Comparison of ENCODE assay signal across 8 cellular contexts in genomic region chr2:8003462-8004075, GRCh38.
DNase-seq lines count a peak whose midpoint lies in the region; ATAC-seq and TF ChIP-seq lines count a peak whose summit lies in the region.

No MANE protein-coding gene starts in this region.

- no peak overlapping the region for H3K4me2 ChIP-seq in neuronal stem cell (ENCODE audit: insufficient read depth, low read length, poor library complexity, severe bottlenecking)

- no peak overlapping the region for H3K9ac ChIP-seq in neuronal stem cell (ENCODE audit: low read depth, low read length, poor library complexity)

- H4K91ac ChIP-seq in neuronal stem cell (ENCODE audit: low read depth, low read length, poor library complexity): peak overlapping the region; percentile 5

- no peak overlapping the region for H3K4ac ChIP-seq in neuronal stem cell (ENCODE audit: low read length)

- no peaks in the 10 kb centered on the region for H3K4me1 ChIP-seq in neuronal stem cell (ENCODE audit: control insufficient read depth in 2 of 2, insufficient read depth in 1 of 2, low read depth in 1 of 2, low read length in 2 of 2)

- no peak overlapping the region for H3K27ac ChIP-seq in neuronal stem cell (replicated peaks; ENCODE audit: low read length)

- DNase-seq in AG09309 (ENCODE audit: low read depth) (peak; percentile 71), NCI-H446 (lab: John Stamatoyannopoulos, UW) (peak; percentile 70 to 80), fibroblast of gingiva (ENCODE audit: low read depth) (peak; percentile 72), neuronal stem cell (ENCODE audit: low spot score) (no peak), SIG-M5 treated with dmso at 0.1 percent for 504 hours (lab: John Stamatoyannopoulos, UW; ENCODE audit: unreplicated experiment) (no peak), DMS53 treated with DMSO at 0.1 percent for 48 hours (lab: John Stamatoyannopoulos, UW; ENCODE audit: unreplicated experiment) (no peak)
- DNase-seq in stimulated activated naive CD4-positive, alpha-beta T cell (lab: John Stamatoyannopoulos, UW): no peak

- no peak overlapping the region for H2BK120ac ChIP-seq in neuronal stem cell (ENCODE audit: low read depth, low read length)

- no CpG with 5 or more reads among the region's 13 CpGs for WGBS in neuronal stem cell (ENCODE audit: extremely low coverage in 2 of 2, insufficient read length in 2 of 2, insufficient replicate concordance in 1 of 2), 2 donors

- H3K9me3 ChIP-seq in neuronal stem cell (replicated peaks in 1 of 2; ENCODE audit: control insufficient read depth in 2 of 2, insufficient read depth in 1 of 2, low read depth in 1 of 2, low read length in 2 of 2): no peaks in the 10 kb centered on the region

- no peaks in the 10 kb centered on the region for H3K79me1 ChIP-seq in neuronal stem cell (ENCODE audit: low read depth, low read length)

- no peak overlapping the region for H2AFZ ChIP-seq in neuronal stem cell (ENCODE audit: low read length)

- peak overlapping the region; percentile 28 for H2BK15ac ChIP-seq in neuronal stem cell (ENCODE audit: low read length)

- no peak overlapping the region for H4K8ac ChIP-seq in neuronal stem cell (ENCODE audit: low read depth, low read length)

- H3K14ac ChIP-seq in neuronal stem cell (ENCODE audit: low read length): no peak overlapping the region

- no peaks in the 10 kb centered on the region for H3K36me3 ChIP-seq in neuronal stem cell (replicated peaks in 1 of 2; ENCODE audit: control insufficient read depth in 2 of 2, insufficient read depth in 2 of 2, low read length in 2 of 2)

- no peak overlapping the region for H2AK5ac ChIP-seq in neuronal stem cell (ENCODE audit: low read depth, low read length)

- H2BK5ac ChIP-seq in neuronal stem cell (ENCODE audit: low read length): no peak overlapping the region

- peak overlapping the region; percentile 35 for H3K4me3 ChIP-seq in AG09309 (ENCODE audit: control insufficient read depth, low read depth, low read length)
- H3K4me3 ChIP-seq in neuronal stem cell (ENCODE audit: low read length in 2 of 2): no peak overlapping the region

- no peaks in the 10 kb centered on the region for H3K27me3 ChIP-seq in neuronal stem cell (ENCODE audit: control insufficient read depth in 3 of 3, insufficient read depth in 3 of 3, low read depth in 1 of 3, low read length in 3 of 3)

- no peak overlapping the region for H3K23ac ChIP-seq in neuronal stem cell (ENCODE audit: low read depth, low read length, poor library complexity)

- no peak overlapping the region for H2BK12ac ChIP-seq in neuronal stem cell (ENCODE audit: low read length)

- TF ChIP-seq CTCF in AG09309 (IDR thresholded peaks at IDR 0.05; ENCODE audit: control insufficient read depth, insufficient read depth, low read depth, low read length, missing control alignments): no peak

- peak overlapping the region; percentile 45 for H3K18ac ChIP-seq in neuronal stem cell (ENCODE audit: low read length)

- no peak for ATAC-seq in HG03460 (IDR thresholded peaks at IDR 0.05; ENCODE audit: unreplicated experiment)

Comparison
In these comparisons a context has a peak if more than half of its experiments do, and no peak if none do; other contexts are left out.
1. DNase-seq: peak in AG09309 (single experiment), NCI-H446 (2 of 2) and fibroblast of gingiva (single experiment); none in neuronal stem cell (single experiment), SIG-M5 treated with dmso at 0.1 percent for 504 hours (single experiment), DMS53 treated with DMSO at 0.1 percent for 48 hours (single experiment) and stimulated activated naive CD4-positive, alpha-beta T cell (0 of 6).